Comparison of ENCODE assay signal across 10 cellular contexts in the genomic region with DNA sequence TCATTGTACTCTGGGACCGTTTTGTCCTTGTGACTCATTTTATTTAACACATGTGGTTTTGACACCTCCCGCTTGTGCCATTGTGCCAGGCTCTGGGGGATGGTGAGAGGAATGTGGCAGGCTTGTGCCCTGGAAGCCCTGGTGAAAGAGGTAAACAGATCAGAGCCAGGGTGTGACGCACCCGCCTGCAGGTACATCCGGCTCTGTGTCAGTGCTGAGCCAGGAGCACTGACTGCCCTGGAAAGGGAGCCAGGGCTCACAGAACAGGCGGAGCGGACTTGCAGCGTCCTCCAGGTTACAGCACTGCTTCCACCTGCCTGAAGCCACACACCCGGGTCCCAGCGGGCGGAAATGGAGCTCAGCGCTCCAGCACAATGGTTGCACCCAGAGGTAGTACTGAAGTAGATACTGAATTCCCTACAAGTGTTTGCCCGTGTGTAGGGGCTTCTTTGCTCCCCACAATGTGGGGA. TPM values are rescaled to one million over a fixed set of nuclear protein-coding genes. Genes with fewer than 3 reads are reported as not detected.
DNase-seq lines count a peak whose midpoint lies in the region; ATAC-seq and TF ChIP-seq lines count a peak whose summit lies in the region.
"Had no signal": no experiment of that assay in that cellular context is flagged by ENCODE, and none has a peak within 500 bp of the region (broad histone marks: within the 10 kb centered on the region; RNA-seq: fewer than 3 reads in every experiment).

No MANE protein-coding gene starts in this region.

- no peak for TF ChIP-seq POLR2A in sigmoid colon (IDR thresholded peaks at IDR 0.05)

- no peaks in the 10 kb centered on the region for H3K27me3 ChIP-seq in sigmoid colon
- H3K27me3 ChIP-seq: dorsolateral prefrontal cortex had no signal

- no peak overlapping the region for H3K27ac ChIP-seq in sigmoid colon
- H3K27ac ChIP-seq: dorsolateral prefrontal cortex had no signal

- ATAC-seq in HG02763 (IDR thresholded peaks at IDR 0.05; ENCODE audit: unreplicated experiment), result no peak
- ATAC-seq: K562 had no signal

- no peak for TF ChIP-seq EP300 in sigmoid colon (IDR thresholded peaks at IDR 0.05)

- H3K36me3 ChIP-seq in sigmoid colon, result peaks cover 0 to 32% (median 2%) of the 10 kb centered on the region in 4 donors

- H3K9me3 ChIP-seq in sigmoid colon, result no peaks in the 10 kb centered on the region

- H3K4me3 ChIP-seq in sigmoid colon, result no peak overlapping the region
- H3K4me3 ChIP-seq: dorsolateral prefrontal cortex, K562 had no signal

- no peak for TF ChIP-seq CTCF in sigmoid colon (IDR thresholded peaks at IDR 0.05)

- peak; percentile 90 for DNase-seq in HPDE6-E6E7 (ENCODE audit: extremely low spot score)
- peak; percentile 77 for DNase-seq in activated CD4-positive, alpha-beta T cell treated with anti-CD3 and anti-CD28 coated beads for 48 hours
- peak; percentile 53 for DNase-seq in effector CD4-positive, alpha-beta T cell
- peak; percentile 79 for DNase-seq in stimulated activated CD4-positive, alpha-beta T cell treated with anti-CD3 and anti-CD28 coated beads, Interleukin-15, amount 100 ng/mL, for 24 hours
- no peak for DNase-seq in ecto neural progenitor cell (ENCODE audit: low spot score)
- DNase-seq in UCSD-AML1 (lab: John Stamatoyannopoulos, UW; ENCODE audit: unreplicated experiment), result no peak
- DNase-seq in sigmoid colon, result no peak

- intact Hi-C loops in sigmoid colon (cut with DNase I), result no loop called here

- peaks cover 0 to 3% (median 0%) of the 10 kb centered on the region in 4 donors for H3K4me1 ChIP-seq in sigmoid colon

- 24 to 62% methylated on average over 13 of the region's 13 CpGs for WGBS in sigmoid colon, 2 donors

RNA-seq across cellular contexts. Expression of gene CDRT15, which starts 30.6 kb away (rescaled TPM):
- not detected for total RNA-seq in sigmoid colon
- not detected for polyA plus RNA-seq in sigmoid colon
- total RNA-seq: dorsolateral prefrontal cortex, K562 had no signal
- polyA plus RNA-seq: K562 had no signal

Comparison
In these comparisons a context has a peak if more than half of its experiments do, and no peak if none do; other contexts are left out.
1. DNase-seq: peak in HPDE6-E6E7 (single experiment), activated CD4-positive, alpha-beta T cell treated with anti-CD3 and anti-CD28 coated beads for 48 hours (single experiment), effector CD4-positive, alpha-beta T cell (single experiment) and stimulated activated CD4-positive, alpha-beta T cell treated with anti-CD3 and anti-CD28 coated beads, Interleukin-15, amount 100 ng/mL, for 24 hours (single experiment); none in ecto neural progenitor cell (single experiment), UCSD-AML1 (single experiment) and sigmoid colon (single experiment).